ENCODE assay signal across 8 cellular contexts in the genomic region with DNA sequence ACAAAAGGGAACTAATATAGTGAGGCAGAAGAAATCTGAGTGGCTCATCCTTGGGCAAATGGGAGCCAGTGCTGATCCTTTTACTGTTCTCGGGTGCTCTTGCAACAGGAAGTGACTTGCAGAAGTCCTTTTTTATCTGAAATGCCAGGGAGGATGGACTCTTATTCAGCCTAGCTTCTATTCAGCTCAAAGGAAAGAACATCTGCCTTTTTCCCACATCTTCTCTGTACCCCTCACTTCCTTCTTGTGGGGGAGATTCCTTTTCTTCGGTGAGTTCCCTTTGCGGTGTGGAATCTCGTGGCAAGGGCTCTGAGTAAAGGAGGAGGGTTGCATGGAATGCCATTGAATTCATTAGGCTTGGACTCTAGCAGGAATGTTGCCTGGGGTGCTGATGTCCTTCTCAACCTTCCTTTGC.
DNase-seq lines count a peak whose midpoint lies in the region; TF ChIP-seq lines count a peak whose summit lies in the region.

No MANE protein-coding gene starts in this region.

- no peak for TF ChIP-seq POLR2A in thyroid gland (IDR thresholded peaks at IDR 0.05)

- no peak for TF ChIP-seq CTCF in astrocyte of the spinal cord (IDR thresholded peaks at IDR 0.05; ENCODE audit: low read depth, low read length)
- no peak for TF ChIP-seq CTCF in thyroid gland (IDR thresholded peaks at IDR 0.05)

- intact Hi-C loops in thyroid gland (cut with DNase I) = no loop called here

- H3K27me3 ChIP-seq in thyroid gland = no peaks in the 10 kb centered on the region

- H3K27ac ChIP-seq in thyroid gland = peak overlapping the region in 2 of 3 donors; percentile 54 to 78

- H3K36me3 ChIP-seq in thyroid gland = peaks cover 0 to 8% of the 10 kb centered on the region in 2 donors

- DNase-seq in KBM-7 (peak; percentile 73), astrocyte of the spinal cord (ENCODE audit: low read depth, low spot score) (peak; percentile 78), islet precursor cell (peak; percentile 88), thyroid gland (no peak), NCI-H187 (lab: John Stamatoyannopoulos, UW) (no peak), D341Med (ENCODE audit: low spot score) (no peak), NCI-H2171 treated with DMSO at 0.1 percent for 48 hours (lab: John Stamatoyannopoulos, UW) (no peak)
- no peak for DNase-seq in stimulated activated CD8-positive, alpha-beta memory T cell treated with anti-CD3 and anti-CD28 coated beads, Interleukin-4, amount 100 ng/mL, for 48 hours

- H3K4me3 ChIP-seq in astrocyte of the spinal cord (ENCODE audit: low read depth, low read length) = no peak overlapping the region
- no peak overlapping the region for H3K4me3 ChIP-seq in thyroid gland (replicated peaks in 1 of 3)

- WGBS in thyroid gland, 2 donors = 73 to 78% methylated on average over 4 of the region's 4 CpGs

- H3K9me3 ChIP-seq in thyroid gland = no peaks in the 10 kb centered on the region

- H3K4me1 ChIP-seq in thyroid gland = peaks cover 93 to 98% of the 10 kb centered on the region in 2 donors

- in situ Hi-C loops in KBM-7 (cut with MboI; ENCODE audit: low pct_unique_long_range_greater_than_20kb, low sequenced_read_pairs) (no loop called here), astrocyte of the spinal cord (cut with HindIII; ENCODE audit: low sequenced_read_pairs) (no loop called here)

Comparison
In these comparisons a context has a peak if more than half of its experiments do, and no peak if none do; other contexts are left out.
1. DNase-seq: peak in KBM-7 (single experiment), astrocyte of the spinal cord (single experiment) and islet precursor cell (single experiment); none in thyroid gland (0 of 2), stimulated activated CD8-positive, alpha-beta memory T cell treated with anti-CD3 and anti-CD28 coated beads, Interleukin-4, amount 100 ng/mL, for 48 hours (single experiment), NCI-H187 (0 of 2), D341Med (single experiment) and NCI-H2171 treated with DMSO at 0.1 percent for 48 hours (single experiment).